Comparison of ENCODE assay signal across 4 cellular contexts in the genomic region with DNA sequence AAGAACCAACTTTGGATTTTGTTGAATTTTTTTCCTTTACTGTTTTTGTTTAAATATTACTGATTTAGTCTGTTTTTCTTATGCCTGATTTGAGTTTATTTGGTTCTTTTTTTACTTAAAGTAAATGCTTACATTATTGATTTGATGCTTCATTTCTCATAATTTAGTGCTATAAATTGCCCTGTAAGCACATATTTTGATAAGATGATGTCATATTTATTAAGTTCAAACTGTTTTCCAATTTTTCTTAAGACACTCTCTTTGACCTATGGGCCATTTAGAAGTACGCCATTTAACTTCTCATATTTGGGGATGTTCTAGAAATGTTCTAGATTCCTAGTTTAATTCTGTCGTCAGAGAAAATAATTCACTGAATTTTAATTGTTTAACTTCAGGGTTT. TPM values are rescaled to one million over a fixed set of nuclear protein-coding genes. Genes with fewer than 3 reads are reported as not detected.
"Had no signal": no experiment of that assay in that cellular context is flagged by ENCODE, and none has a peak within 500 bp of the region (broad histone marks: within the 10 kb centered on the region; RNA-seq: fewer than 3 reads in every experiment).

No MANE protein-coding gene starts in this region.

RNA-seq across cellular contexts. Expression of a gene that starts 25.5 kb away (rescaled TPM):
- total RNA-seq: activated CD8-positive, alpha-beta T cell treated with anti-CD3 and anti-CD28 coated beads, Interleukin-2, amount 10 ng/mL, durations not matched to agents 7 days and 5 days; activated T-helper 2 cell treated with anti-CD3 and anti-CD28 coated beads, Interferon-gamma antibody, Interleukin-2, Interleukin-4, amounts not matched to agents 10 μg/mL and 5 μg/mL and 100 μg/mL, durations not matched to agents 14 hours and 24 hours and 36 hours; ascending aorta; T-helper 1 cell treated with Interleukin-12 subunit alpha and Interleukin-12 subunit beta and Interleukin-4 antibody, amounts not matched to agents 30 ng/mL and 1 ng/mL, for 36 hours had no signal
